Comparison of ENCODE assay signal across 11 cellular contexts in genomic region chr18:23688528-23688927, GRCh38. TPM values are rescaled to one million over a fixed set of nuclear protein-coding genes. Genes with fewer than 3 reads are reported as not detected.
A peak's percentile ranks its signal among the peaks of the same experiment; 100 is the strongest.
DNase-seq lines count a peak whose midpoint lies in the region; ATAC-seq and TF ChIP-seq lines count a peak whose summit lies in the region.
"Had no signal": no experiment of that assay in that cellular context is flagged by ENCODE, and none has a peak within 500 bp of the region (broad histone marks: within the 10 kb centered on the region; RNA-seq: fewer than 3 reads in every experiment).

No MANE protein-coding gene starts in this region.

- H3K4me1 ChIP-seq in Caco-2 (peaks cover 6% of the 10 kb centered on the region; the same call in 1 of the 2 replicates), esophagus squamous epithelium (peaks cover 8 to 34% (median 13%) of the 10 kb centered on the region in 3 donors), rectal smooth muscle tissue (ENCODE audit: control insufficient read depth, insufficient read depth, low read length) (no peaks in the 10 kb centered on the region), tibial artery (peaks cover 0 to 21% (median 14%) of the 10 kb centered on the region in 4 donors)

- peaks cover under 1% of the 10 kb centered on the region for H3K36me3 Mint-ChIP-seq in Caco-2 (ENCODE audit: insufficient read depth, unreplicated experiment)
- no peaks in the 10 kb centered on the region for H3K36me3 Mint-ChIP-seq in T-cell

- intact Hi-C loops in Caco-2 (cut with micrococcal nuclease; ENCODE audit: unreplicated experiment), result no loop called here
- intact Hi-C loops in esophagus squamous epithelium (cut with DNase I), result no loop called here
- intact Hi-C loops in tibial artery (cut with DNase I; ENCODE audit: low total_unique reads), result loop anchor here (10.0 kb wide), 1 partner anchor 64 kb away; no protein-coding TSS in a partner anchor

- H3K9ac ChIP-seq in rectal smooth muscle tissue (ENCODE audit: low read length), result no peak overlapping the region

- no peaks in the 10 kb centered on the region for H3K27me3 ChIP-seq in Caco-2 (replicated peaks; ENCODE audit: control insufficient read depth, insufficient read depth, low read length)
- peaks cover 0 to 28% (median 0%) of the 10 kb centered on the region in 4 donors for H3K27me3 ChIP-seq in esophagus squamous epithelium
- peaks cover 4% of the 10 kb centered on the region for H3K27me3 ChIP-seq in rectal smooth muscle tissue (ENCODE audit: control insufficient read depth, insufficient read depth, low read length)
- peaks cover 0 to 9% of the 10 kb centered on the region in 2 donors for H3K27me3 ChIP-seq in tibial artery

- CTCF ChIA-PET in Caco-2 (lab: Charles Lee) (interaction anchor here (0.8 kb wide), 1 partner anchor 15 kb away, joined by 3 read pairs; no protein-coding TSS in a partner anchor), T-cell (lab: Charles Lee) (interaction anchor here (1.2 to 1.4 kb wide), 2 partner anchors 9 to 15 kb away, joined by 3 to 5 read pairs; no protein-coding TSS in a partner anchor)

- no peak for TF ChIP-seq POLR2A in esophagus squamous epithelium (IDR thresholded peaks at IDR 0.05)

- ATAC-seq in T-cell (replicated peaks in 1 of 4) (no peak), HG03460 (IDR thresholded peaks at IDR 0.05; ENCODE audit: unreplicated experiment) (no peak)

- H3K4me3 Mint-ChIP-seq in Caco-2 (ENCODE audit: unreplicated experiment), result peak overlapping the region; percentile 80
- H3K4me3 Mint-ChIP-seq in T-cell, result peak overlapping the region in 2 of 3 donors; percentile 65 to 74

- H3K4me3 ChIP-seq in Caco-2 (ENCODE audit: low read depth, low read length), result peak overlapping the region; percentile 67
- peak overlapping the region; percentile 64 to 87 (median 80) for H3K4me3 ChIP-seq in esophagus squamous epithelium
- peak overlapping the region; percentile 63 for H3K4me3 ChIP-seq in rectal smooth muscle tissue (ENCODE audit: low read length)
- H3K4me3 ChIP-seq in tibial artery, result peak overlapping the region in 1 of 2 donors; percentile 58

- H3K27ac ChIP-seq in esophagus squamous epithelium, result peak overlapping the region; percentile 78 to 87 (median 84)
- H3K27ac ChIP-seq in rectal smooth muscle tissue (ENCODE audit: low read depth, low read length), result no peak overlapping the region
- H3K27ac ChIP-seq in tibial artery, result no peak overlapping the region

- DNase-seq in Caco-2, result no peak
- DNase-seq in T-cell, result no peak
- DNase-seq in esophagus squamous epithelium (lab: John Stamatoyannopoulos, UW), result no peak
- DNase-seq in NCI-H146 treated with DMSO at 0.1 percent for 48 hours (lab: John Stamatoyannopoulos, UW; ENCODE audit: unreplicated experiment), result no peak
- no peak for DNase-seq in tibial artery
- no peak for DNase-seq in occipital lobe (lab: John Stamatoyannopoulos, UW)
- DNase-seq: GF-D8 had no signal

- no peak overlapping the region for H3K27ac Mint-ChIP-seq in Caco-2 (ENCODE audit: unreplicated experiment)
- peak overlapping the region in 1 of 2 donors; percentile 17 for H3K27ac Mint-ChIP-seq in T-cell
- H3K27ac Mint-ChIP-seq: nephron had no signal

- H3K9me3 ChIP-seq in Caco-2 (no peaks in the 10 kb centered on the region), esophagus squamous epithelium (no peaks in the 10 kb centered on the region), tibial artery (no peaks in the 10 kb centered on the region)

- H3K9me3 Mint-ChIP-seq in Caco-2 (ENCODE audit: unreplicated experiment) (no peaks in the 10 kb centered on the region), T-cell (no peaks in the 10 kb centered on the region)
- H3K9me3 Mint-ChIP-seq: nephron had no signal

- H3K4me1 Mint-ChIP-seq in Caco-2 (ENCODE audit: low read depth, unreplicated experiment) (peaks cover under 1% of the 10 kb centered on the region), T-cell (peaks cover 11% of the 10 kb centered on the region in 3 donors)

- no TSS peak for BruUV-seq in Caco-2 (replicated peaks; lab: Mats Ljungman, UMichigan)

- POLR2A ChIA-PET in Caco-2 (lab: Charles Lee), result no interaction called here
- POLR2A ChIA-PET in T-cell (lab: Charles Lee), result no interaction called here

- no peak for TF ChIP-seq CTCF in Caco-2 (IDR thresholded peaks at IDR 0.05; ENCODE audit: insufficient read depth in 1 of 2, low read depth in 1 of 2, low read length in 1 of 2, severe bottlenecking in 1 of 2, unreplicated experiment in 1 of 2)
- TF ChIP-seq CTCF in esophagus squamous epithelium (IDR thresholded peaks at IDR 0.05), result no peak
- TF ChIP-seq CTCF in tibial artery (IDR thresholded peaks at IDR 0.05), result no peak

- WGBS in esophagus squamous epithelium, 2 donors, result 43 to 48% methylated on average over 5 of the region's 5 CpGs

- H3K36me3 ChIP-seq in Caco-2 (ENCODE audit: control insufficient read depth, insufficient read depth, low read length) (no peaks in the 10 kb centered on the region), esophagus squamous epithelium (no peaks in the 10 kb centered on the region), rectal smooth muscle tissue (ENCODE audit: control insufficient read depth, insufficient read depth, low read length) (no peaks in the 10 kb centered on the region), tibial artery (no peaks in the 10 kb centered on the region)

- H3K27me3 Mint-ChIP-seq in Caco-2 (ENCODE audit: insufficient read depth, unreplicated experiment) (no peaks in the 10 kb centered on the region), T-cell (peaks cover 33 to 52% of the 10 kb centered on the region in 2 donors)

RNA-seq across cellular contexts. Expression of gene LAMA3, which starts 0.7 kb away (rescaled TPM):
- 34.6 and 37.9 TPM in 2 replicates for total RNA-seq in Caco-2 (2022)
- total RNA-seq in T-cell, result under 1 TPM in 3 of 5 donors, not detected in 2; 0.20 to 0.44 (median 0.26) TPM
- total RNA-seq in esophagus squamous epithelium, result 10 to 100 TPM; 28.7 to 81.3 (median 44.8) TPM
- total RNA-seq in occipital lobe, result 1.4 TPM
- total RNA-seq: T-helper 1 cell treated with Interleukin-12 subunit alpha and Interleukin-12 subunit beta and Interleukin-4 antibody, amounts not matched to agents 30 ng/mL and 1 ng/mL, for 36 hours had no signal

RNA-seq across cellular contexts. Expression of gene ANKRD29, which starts 25.8 kb away (rescaled TPM):
- total RNA-seq in Caco-2 (2022), result 7.3 and 8.2 TPM in 2 replicates
- under 1 TPM in 4 of 5 donors, not detected in 1; 0.23 to 0.48 (median 0.32) TPM for total RNA-seq in T-cell
- 10 to 100 TPM in 2 of 4 donors, 1 to 10 TPM in 2; 2.9 to 10.8 (median 9.2) TPM for total RNA-seq in esophagus squamous epithelium
- total RNA-seq in occipital lobe, result 1.2 TPM

Comparison
In these comparisons a context has a peak if more than half of its experiments do, and no peak if none do; other contexts are left out.
1. H3K27ac ChIP-seq: peak in esophagus squamous epithelium (4 of 4); none in rectal smooth muscle tissue (single experiment) and tibial artery (0 of 2).
2. RNA of gene LAMA3, which starts 0.7 kb away (total RNA-seq): 28.7 to 81.3 TPM in esophagus squamous epithelium and 34.6 to 37.9 TPM in Caco-2; 1.4 TPM in occipital lobe (single experiment) and 0.20 to 0.44 TPM in T-cell; every median in the first group is over 10 times any median in the second.